ENCODE assay signal across 13 cellular contexts in genomic region chr9:131744715-131745201, GRCh38. TPM values are rescaled to one million over a fixed set of nuclear protein-coding genes. Genes with fewer than 3 reads are reported as not detected.
A peak's percentile ranks its signal among the peaks of the same experiment; 100 is the strongest.
DNase-seq lines count a peak whose midpoint lies in the region; ATAC-seq and TF ChIP-seq lines count a peak whose summit lies in the region.
"Had no signal": no experiment of that assay in that cellular context is flagged by ENCODE, and none has a peak within 500 bp of the region (broad histone marks: within the 10 kb centered on the region; RNA-seq: fewer than 3 reads in every experiment).

No MANE protein-coding gene starts in this region.

- H3K27me3 ChIP-seq in CD8-positive, alpha-beta memory T cell (ENCODE audit: insufficient read depth, low read length, poor library complexity, severe bottlenecking) = no peaks in the 10 kb centered on the region
- H3K27me3 ChIP-seq: testis had no signal

- H3K27ac ChIP-seq in CD8-positive, alpha-beta memory T cell (ENCODE audit: low read depth, low read length) = no peak overlapping the region
- H3K27ac ChIP-seq: C4-2B, testis had no signal

- TF ChIP-seq CTCF in CD14-positive monocyte (IDR thresholded peaks at IDR 0.05) = no peak
- TF ChIP-seq CTCF in GM10266 (IDR thresholded peaks at IDR 0.05; ENCODE audit: control insufficient read depth, insufficient read depth, low read depth, missing control alignments) = no peak

- DNase-seq in CD14-positive monocyte (ENCODE audit: low spot score) (no peak), memory B cell (ENCODE audit: low spot score in 2 of 2) (no peak), GM10266 (ENCODE audit: extremely low spot score) (no peak), NCI-H1105 treated with DMSO at 0.1 percent for 48 hours (lab: John Stamatoyannopoulos, UW) (no peak)
- no peak for DNase-seq in CD8-positive, alpha-beta memory T cell
- no peak for DNase-seq in activated CD4-positive, alpha-beta memory T cell treated with anti-CD3 and anti-CD28 coated beads, Interleukin-2, amount 10 ng/mL, durations not matched to agents 7 days and 5 days
- DNase-seq: activated T-cell treated with anti-CD3 and anti-CD28 coated beads, Interleukin-2, amount 50 U/mL, for 72 hours; NCI-H748 treated with DMSO at 0.1 percent for 48 hours; testis had no signal

- H3K27ac Mint-ChIP-seq in CD14-positive monocyte (peak overlapping the region; percentile 65 to 98 (median 92)), memory B cell (peak overlapping the region; percentile 79)
- peak overlapping the region; percentile 1 to 96 (median 92) for H3K27ac Mint-ChIP-seq in CD8-positive, alpha-beta memory T cell
- H3K27ac Mint-ChIP-seq in activated CD4-positive, alpha-beta memory T cell treated with anti-CD3 and anti-CD28 coated beads, Interleukin-2, amount 10 ng/mL, durations not matched to agents 7 days and 5 days = peak overlapping the region; percentile 78

- ATAC-seq in memory B cell (ENCODE audit: low read depth) (no peak), HG02885 (IDR thresholded peaks at IDR 0.05; ENCODE audit: poor library complexity, unreplicated experiment) (no peak)
- ATAC-seq: activated CD4-positive, CD25-positive, alpha-beta regulatory T cell treated with anti-CD3 and anti-CD28 coated beads, Interleukin-2, amount 50 U/mL, for 24 hours; activated T-cell treated with anti-CD3 and anti-CD28 coated beads, Interleukin-2, amount 50 U/mL, for 72 hours; esophagus mucosa had no signal

- H3K9me3 ChIP-seq in CD8-positive, alpha-beta memory T cell (ENCODE audit: low read length) = no peaks in the 10 kb centered on the region
- H3K9me3 ChIP-seq: testis had no signal

- H3K9me3 Mint-ChIP-seq in CD14-positive monocyte = peaks cover 0 to 2% (median 0%) of the 10 kb centered on the region in 7 donors
- H3K9me3 Mint-ChIP-seq in CD8-positive, alpha-beta memory T cell = no peaks in the 10 kb centered on the region
- H3K9me3 Mint-ChIP-seq in activated CD4-positive, alpha-beta memory T cell treated with anti-CD3 and anti-CD28 coated beads, Interleukin-2, amount 10 ng/mL, durations not matched to agents 7 days and 5 days = no peaks in the 10 kb centered on the region
- H3K9me3 Mint-ChIP-seq in memory B cell = no peaks in the 10 kb centered on the region
- H3K9me3 Mint-ChIP-seq: activated T-cell treated with anti-CD3 and anti-CD28 coated beads, Interleukin-2, amount 50 U/mL, for 72 hours had no signal

- CTCF ChIA-PET in CD8-positive, alpha-beta memory T cell (lab: Charles Lee) = interaction anchor here (0.5 to 9.7 kb wide), 16 partner anchors 10 to 524 kb away, joined by 3 to 119 read pairs (median 3); no protein-coding TSS in a partner anchor
- CTCF ChIA-PET in activated CD4-positive, alpha-beta memory T cell treated with anti-CD3 and anti-CD28 coated beads, Interleukin-2, amount 10 ng/mL, durations not matched to agents 7 days and 5 days (lab: Charles Lee) = interaction anchor here (0.6 to 7.9 kb wide), 10 partner anchors 9 to 395 kb away, joined by 3 to 77 read pairs (median 6); no protein-coding TSS in a partner anchor

- POLR2A ChIA-PET in CD8-positive, alpha-beta memory T cell (lab: Charles Lee) = interaction anchor here (0.6 to 1.0 kb wide), 4 partner anchors 152 to 211 kb away, joined by 3 to 8 read pairs (median 3); no protein-coding TSS in a partner anchor
- POLR2A ChIA-PET in activated CD4-positive, alpha-beta memory T cell treated with anti-CD3 and anti-CD28 coated beads, Interleukin-2, amount 10 ng/mL, durations not matched to agents 7 days and 5 days (lab: Charles Lee) = interaction anchor here (0.8 to 3.5 kb wide), 8 partner anchors 11 to 241 kb away, joined by 3 to 16 read pairs (median 4); no protein-coding TSS in a partner anchor

- H3K36me3 Mint-ChIP-seq in CD14-positive monocyte (peaks cover 0 to 3% of the 10 kb centered on the region in 2 donors), memory B cell (no peaks in the 10 kb centered on the region)
- H3K36me3 Mint-ChIP-seq in CD8-positive, alpha-beta memory T cell = no peaks in the 10 kb centered on the region
- no peaks in the 10 kb centered on the region for H3K36me3 Mint-ChIP-seq in activated CD4-positive, alpha-beta memory T cell treated with anti-CD3 and anti-CD28 coated beads, Interleukin-2, amount 10 ng/mL, durations not matched to agents 7 days and 5 days (ENCODE audit: low read depth)

- no peak overlapping the region for H3K4me3 ChIP-seq in CD8-positive, alpha-beta memory T cell (ENCODE audit: low read length)
- H3K4me3 ChIP-seq: testis had no signal

- intact Hi-C loops in CD14-positive monocyte (cut with micrococcal nuclease) = loop anchor here (5.0 to 10.0 kb wide), 2 partner anchors 152 to 240 kb away; partner anchors contain the start of gene POMT1 (in 2 of the 2)

- H3K4me3 Mint-ChIP-seq in CD14-positive monocyte = peak overlapping the region in 1 of 2 donors; percentile 84
- H3K4me3 Mint-ChIP-seq in CD8-positive, alpha-beta memory T cell = peak overlapping the region in 2 of 7 donors; percentile 11 to 74
- no peak overlapping the region for H3K4me3 Mint-ChIP-seq in activated CD4-positive, alpha-beta memory T cell treated with anti-CD3 and anti-CD28 coated beads, Interleukin-2, amount 10 ng/mL, durations not matched to agents 7 days and 5 days
- H3K4me3 Mint-ChIP-seq in memory B cell = no peak overlapping the region

- H3K36me3 ChIP-seq in CD8-positive, alpha-beta memory T cell (ENCODE audit: insufficient read depth, low read length) = no peaks in the 10 kb centered on the region

- peaks cover 0 to 4% (median 0%) of the 10 kb centered on the region in 3 donors for H3K27me3 Mint-ChIP-seq in CD14-positive monocyte (ENCODE audit: low read depth in 3 of 3)
- H3K27me3 Mint-ChIP-seq in CD8-positive, alpha-beta memory T cell = peaks cover 0 to 2% of the 10 kb centered on the region in 2 donors
- no peaks in the 10 kb centered on the region for H3K27me3 Mint-ChIP-seq in activated CD4-positive, alpha-beta memory T cell treated with anti-CD3 and anti-CD28 coated beads, Interleukin-2, amount 10 ng/mL, durations not matched to agents 7 days and 5 days
- H3K27me3 Mint-ChIP-seq in memory B cell = no peaks in the 10 kb centered on the region

- peaks cover 33% of the 10 kb centered on the region for H3K4me1 Mint-ChIP-seq in CD14-positive monocyte
- H3K4me1 Mint-ChIP-seq in CD8-positive, alpha-beta memory T cell = peaks cover 22 to 42% (median 37%) of the 10 kb centered on the region in 3 donors
- peaks cover 41% of the 10 kb centered on the region for H3K4me1 Mint-ChIP-seq in activated CD4-positive, alpha-beta memory T cell treated with anti-CD3 and anti-CD28 coated beads, Interleukin-2, amount 10 ng/mL, durations not matched to agents 7 days and 5 days
- peaks cover 15% of the 10 kb centered on the region for H3K4me1 Mint-ChIP-seq in memory B cell

- H3K4me1 ChIP-seq in CD8-positive, alpha-beta memory T cell (ENCODE audit: insufficient read depth, low read length) = peaks cover 27% of the 10 kb centered on the region
- H3K4me1 ChIP-seq: testis had no signal

RNA-seq across cellular contexts. Expression of gene RAPGEF1, which starts 4.9 kb away (rescaled TPM):
- polyA plus RNA-seq in CD14-positive monocyte = 1 to 10 TPM; 1.7 to 3.0 TPM
- 100 to 1,000 TPM; 145 to 148 TPM for total RNA-seq in CD8-positive, alpha-beta memory T cell
- polyA plus RNA-seq in CD8-positive, alpha-beta memory T cell = 20.1 TPM
- total RNA-seq in activated CD4-positive, alpha-beta memory T cell treated with anti-CD3 and anti-CD28 coated beads, Interleukin-2, amount 10 ng/mL, durations not matched to agents 7 days and 5 days = 100 to 1,000 TPM; 149 to 158 TPM
